Comparison of ENCODE assay signal across 8 cellular contexts in genomic region chr4:112636688-112637551, GRCh38. TPM values are rescaled to one million over a fixed set of nuclear protein-coding genes. Genes with fewer than 3 reads are reported as not detected.
A peak's percentile ranks its signal among the peaks of the same experiment; 100 is the strongest.
DNase-seq lines count a peak whose midpoint lies in the region; ATAC-seq and TF ChIP-seq lines count a peak whose summit lies in the region.

Gene LARP7 (plus strand): TSS chr4:112637143. CDS start chr4:112644670, 7,527 bp downstream.
A gene with protein sequence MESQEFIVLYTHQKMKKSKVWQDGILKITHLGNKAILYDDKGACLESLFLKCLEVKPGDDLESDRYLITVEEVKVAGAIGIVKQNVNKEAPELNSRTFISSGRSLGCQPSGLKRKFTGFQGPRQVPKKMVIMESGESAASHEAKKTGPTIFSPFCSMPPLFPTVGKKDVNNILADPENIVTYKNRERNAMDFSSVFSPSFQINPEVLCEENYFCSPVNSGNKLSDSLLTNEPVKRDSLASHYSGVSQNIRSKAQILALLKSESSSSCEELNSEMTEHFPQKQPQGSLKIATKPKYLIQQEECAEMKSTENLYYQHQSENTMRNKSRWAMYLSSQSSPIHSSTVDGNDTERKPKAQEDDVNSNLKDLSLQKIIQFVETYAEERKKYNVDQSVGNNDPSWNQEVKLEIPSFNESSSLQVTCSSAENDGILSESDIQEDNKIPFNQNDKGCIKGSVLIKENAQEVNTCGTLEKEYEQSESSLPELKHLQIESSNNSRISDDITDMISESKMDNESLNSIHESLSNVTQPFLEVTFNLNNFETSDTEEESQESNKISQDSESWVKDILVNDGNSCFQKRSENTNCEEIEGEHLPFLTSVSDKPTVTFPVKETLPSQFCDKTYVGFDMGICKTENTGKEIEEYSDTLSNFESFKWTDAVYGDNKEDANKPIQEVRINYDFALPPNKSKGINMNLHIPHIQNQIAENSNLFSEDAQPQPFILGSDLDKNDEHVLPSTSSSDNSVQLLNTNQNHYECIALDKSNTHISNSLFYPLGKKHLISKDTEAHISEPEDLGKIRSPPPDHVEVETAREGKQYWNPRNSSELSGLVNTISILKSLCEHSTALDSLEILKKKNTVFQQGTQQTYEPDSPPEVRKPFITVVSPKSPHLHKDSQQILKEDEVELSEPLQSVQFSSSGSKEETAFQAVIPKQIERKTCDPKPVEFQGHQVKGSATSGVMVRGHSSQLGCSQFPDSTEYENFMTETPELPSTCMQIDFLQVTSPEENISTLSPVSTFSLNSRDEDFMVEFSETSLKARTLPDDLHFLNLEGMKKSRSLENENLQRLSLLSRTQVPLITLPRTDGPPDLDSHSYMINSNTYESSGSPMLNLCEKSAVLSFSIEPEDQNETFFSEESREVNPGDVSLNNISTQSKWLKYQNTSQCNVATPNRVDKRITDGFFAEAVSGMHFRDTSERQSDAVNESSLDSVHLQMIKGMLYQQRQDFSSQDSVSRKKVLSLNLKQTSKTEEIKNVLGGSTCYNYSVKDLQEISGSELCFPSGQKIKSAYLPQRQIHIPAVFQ (N-terminal part only) (minus strand): TSS chr4:112636909. CDS start chr4:112633176, 3,733 bp downstream.

- no peaks in the 10 kb centered on the region for H3K36me3 ChIP-seq in PC-3 (ENCODE audit: low read depth, low read length)
- H3K36me3 ChIP-seq in esophagus (ENCODE audit: control insufficient read depth in 2 of 2, insufficient read depth in 2 of 2, low read length in 1 of 2): no peaks in the 10 kb centered on the region
- H3K36me3 ChIP-seq in mucosa of stomach (ENCODE audit: control insufficient read depth, insufficient read depth, low read length): no peaks in the 10 kb centered on the region

- CTCF ChIA-PET in PC-3 (lab: Charles Lee): interaction anchor here (0.7 kb wide), 1 partner anchor 128 kb away, joined by 3 read pairs; no protein-coding TSS in a partner anchor

- H3K4me2 ChIP-seq in PC-3 (ENCODE audit: low read length): peak within 1 kb of the TSS; percentile 74

- 0% methylated on average over 66 of the region's 66 CpGs for WGBS in esophagus, 2 donors

- peak; percentile 74 for TF ChIP-seq CTCF in PC-3 (conservative IDR thresholded peaks at IDR 0.05; ENCODE audit: low read depth, low read length)

- no peaks in the 10 kb centered on the region for H4K20me1 ChIP-seq in PC-3 (ENCODE audit: low read length)

- POLR2A ChIA-PET in PC-3 (lab: Charles Lee; ENCODE audit: unreplicated experiment): no interaction called here

- H3K9me3 ChIP-seq in PC-3 (ENCODE audit: low read length) (no peaks in the 10 kb centered on the region), esophagus (ENCODE audit: control insufficient read depth in 2 of 2, insufficient read depth in 1 of 2, low read depth in 1 of 2, low read length in 1 of 2) (no peaks in the 10 kb centered on the region), mucosa of stomach (ENCODE audit: control insufficient read depth, low read length) (no peaks in the 10 kb centered on the region)

- H3K79me2 ChIP-seq in PC-3 (ENCODE audit: low read length): peaks cover 31% of the 10 kb centered on the region

- ATAC-seq in GM21576 (IDR thresholded peaks at IDR 0.05; ENCODE audit: unreplicated experiment): peak; percentile 89
- ATAC-seq in PC-3: peak; percentile 94

- H3K4me1 ChIP-seq in PC-3 (ENCODE audit: insufficient read depth, low read length): no peaks in the 10 kb centered on the region
- no peaks in the 10 kb centered on the region for H3K4me1 ChIP-seq in esophagus (ENCODE audit: control insufficient read depth in 2 of 2, insufficient read depth in 2 of 2, low read length in 1 of 2)
- H3K4me1 ChIP-seq in mucosa of stomach (ENCODE audit: control insufficient read depth, insufficient read depth, low read length): peaks cover 7% of the 10 kb centered on the region

- H3K9ac ChIP-seq in PC-3 (ENCODE audit: low read length) (peak within 1 kb of the TSS; percentile 91), mucosa of stomach (ENCODE audit: low read length) (peak within 1 kb of the TSS; percentile 80)

- H3K4me3 ChIP-seq in Jurkat, Clone E6-1 (ENCODE audit: low read length): peak within 1 kb of the TSS; percentile 82
- H3K4me3 ChIP-seq in PC-3 (ENCODE audit: low read length) (peak within 1 kb of the TSS; percentile 81), esophagus (ENCODE audit: low read depth in 1 of 2, low read length in 2 of 2) (peak within 1 kb of the TSS; percentile 52 to 88), mucosa of stomach (ENCODE audit: low read length) (peak within 1 kb of the TSS; percentile 85)

- BruUV-seq in PC-3 (replicated peaks; lab: Mats Ljungman, UMichigan): no TSS peak

- no peaks in the 10 kb centered on the region for H3F3A ChIP-seq in PC-3 (ENCODE audit: low read length, unreplicated experiment)

- H2AFZ ChIP-seq in PC-3 (ENCODE audit: low read length): peak within 1 kb of the TSS; percentile 93

- DNase-seq in DMS53 (lab: John Stamatoyannopoulos, UW) (peak; percentile 98), PC-3 (peak; percentile 97)
- DNase-seq in Jurkat, Clone E6-1 (ENCODE audit: low read depth, low spot score): peak; percentile 98
- DNase-seq in activated T-cell treated with anti-CD3 and anti-CD28 coated beads, Interleukin-2, amount 50 U/mL, for 1 hour: peak; percentile 96
- DNase-seq in stimulated activated CD8-positive, alpha-beta memory T cell treated with anti-CD3 and anti-CD28 coated beads, Interleukin-7, amount 100 ng/mL, for 1 hour (ENCODE audit: low read depth in 2 of 2): peak; percentile 92 to 94

- intact Hi-C loops in PC-3 (cut with micrococcal nuclease): loop anchor here (1.0 to 10.0 kb wide), 2 partner anchors 125 to 458 kb away; no protein-coding TSS in a partner anchor

- no peaks in the 10 kb centered on the region for H3K9me2 ChIP-seq in PC-3 (replicated peaks; ENCODE audit: low read length)

- H3K27ac ChIP-seq in PC-3 (ENCODE audit: low read length) (peak within 1 kb of the TSS; percentile 80), esophagus (ENCODE audit: low read depth in 2 of 2, low read length in 1 of 2) (peak within 1 kb of the TSS; percentile 93 to 99)

- H3K27me3 ChIP-seq in PC-3 (ENCODE audit: low read length) (no peaks in the 10 kb centered on the region), esophagus (ENCODE audit: control insufficient read depth in 1 of 2, insufficient read depth in 2 of 2, low read length in 2 of 2) (no peaks in the 10 kb centered on the region), mucosa of stomach (ENCODE audit: control insufficient read depth, insufficient read depth, low read length) (no peaks in the 10 kb centered on the region)

RNA-seq across cellular contexts. Expression of gene LARP7, which starts in this region (rescaled TPM):
- polyA plus RNA-seq in Jurkat, Clone E6-1 (2012; ENCODE audit: insufficient read depth, insufficient read length): 99.2 TPM
- total RNA-seq in PC-3 (2014; rRNA removed): 13.0 and 17.1 TPM in 2 replicates
- 10 to 100 TPM; 27.4 to 30.6 TPM for polyA plus RNA-seq in esophagus

RNA-seq across cellular contexts. Expression of the second gene that starts in this region (rescaled TPM):
- 27.6 TPM for polyA plus RNA-seq in Jurkat, Clone E6-1 (2012; ENCODE audit: insufficient read depth, insufficient read length)
- total RNA-seq in PC-3 (2014; rRNA removed): 7.3 and 10.0 TPM in 2 replicates
- 1 to 10 TPM; 2.7 to 4.8 TPM for polyA plus RNA-seq in esophagus

Comparison
In these comparisons a context has a peak if more than half of its experiments do, and no peak if none do; other contexts are left out.
1. Peak in every context shown above with its lines: DNase-seq, ATAC-seq, H3K4me3 ChIP-seq and H3K27ac ChIP-seq.